Comparison of ENCODE assay signal across 20 cellular contexts in the genomic region with DNA sequence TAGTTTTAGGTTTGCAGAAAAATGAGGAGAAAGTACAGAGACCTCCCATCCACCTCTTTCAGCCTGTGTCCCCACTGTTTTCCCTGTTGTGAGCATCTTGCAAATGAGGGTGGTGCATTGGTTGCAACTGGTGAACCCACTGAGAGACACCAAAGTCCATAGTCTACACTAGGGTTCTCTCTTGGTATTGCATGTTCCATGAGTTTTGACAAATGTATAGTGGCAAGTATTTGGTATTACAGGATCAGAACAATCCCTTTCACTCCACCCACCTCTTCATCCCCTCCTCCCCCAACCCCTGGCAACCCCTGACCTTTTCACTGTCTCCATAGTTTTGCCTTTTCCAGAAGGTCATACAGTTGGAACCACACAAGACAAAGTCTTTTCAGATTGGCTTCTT. TPM values are rescaled to one million over a fixed set of nuclear protein-coding genes. Genes with fewer than 3 reads are reported as not detected.
"Had no signal": no experiment of that assay in that cellular context is flagged by ENCODE, and none has a peak within 500 bp of the region (broad histone marks: within the 10 kb centered on the region; RNA-seq: fewer than 3 reads in every experiment).

No MANE protein-coding gene starts in this region.

- H3K4me3 Mint-ChIP-seq: activated CD4-positive, alpha-beta T cell treated with anti-CD3 and anti-CD28 coated beads, Interleukin-2, amount 10 ng/mL, durations not matched to agents 24 days and 14 days; activated T-helper 17 cell treated with anti-CD3 and anti-CD28 coated beads, Interleukin-2, amount 50 U/mL, for 72 hours; endodermal cell; stimulated activated naive CD8-positive, alpha-beta T cell treated with anti-CD3 and anti-CD28 coated beads, Interleukin-15, Interleukin-2, amounts not matched to agents 100 ng/mL and 50 ng/mL, for 24 hours; T-helper 1 cell treated with Interleukin-12 subunit alpha and Interleukin-12 subunit beta and Interleukin-4 antibody, amounts not matched to agents 30 μg/mL and 1 μg/mL, for 36 hours had no signal

- H3K9me3 Mint-ChIP-seq: activated T-helper 17 cell treated with anti-CD3 and anti-CD28 coated beads, Interleukin-2, amount 50 U/mL, for 72 hours; stimulated activated naive CD8-positive, alpha-beta T cell treated with anti-CD3 and anti-CD28 coated beads, Interleukin-15, Interleukin-2, amounts not matched to agents 100 ng/mL and 50 ng/mL, for 24 hours had no signal

- DNase-seq: activated CD4-positive, alpha-beta T cell treated with anti-CD3 and anti-CD28 coated beads, Interleukin-2, amount 10 ng/mL, durations not matched to agents 24 days and 14 days; activated CD8-positive, alpha-beta memory T cell treated with anti-CD3 and anti-CD28 coated beads for 24 hours; activated naive CD4-positive, alpha-beta T cell treated with Interleukin-2 at 50 U/mL for 16 hours; activated T-cell treated with anti-CD3 and anti-CD28 coated beads for 4 hours; dermis blood vessel endothelial cell; endodermal cell; mucosa of descending colon; naive thymus-derived CD4-positive, alpha-beta T cell; occipital lobe; stimulated activated CD4-positive, alpha-beta T cell treated with anti-CD3 and anti-CD28 coated beads, Interleukin-15, amount 100 ng/mL, for 24 hours; stimulated activated CD4-positive, alpha-beta T cell treated with anti-CD3 and anti-CD28 coated beads, Interleukin-4, amount 100 ng/mL, for 24 hours; testis; upper lobe of right lung had no signal

- H3K27me3 Mint-ChIP-seq: activated T-helper 17 cell treated with anti-CD3 and anti-CD28 coated beads, Interleukin-2, amount 50 U/mL, for 72 hours; naive thymus-derived CD4-positive, alpha-beta T cell; stimulated activated naive CD8-positive, alpha-beta T cell treated with anti-CD3 and anti-CD28 coated beads, Interleukin-15, Interleukin-2, amounts not matched to agents 100 ng/mL and 50 ng/mL, for 24 hours had no signal

- H3K27ac Mint-ChIP-seq: activated CD4-positive, alpha-beta T cell treated with anti-CD3 and anti-CD28 coated beads, Interleukin-2, amount 10 ng/mL, durations not matched to agents 24 days and 14 days; endodermal cell; stimulated activated naive CD8-positive, alpha-beta T cell treated with anti-CD3 and anti-CD28 coated beads, Interleukin-15, Interleukin-2, amounts not matched to agents 100 ng/mL and 50 ng/mL, for 24 hours; T-helper 1 cell treated with Interleukin-12 subunit alpha and Interleukin-12 subunit beta and Interleukin-4 antibody, amounts not matched to agents 30 μg/mL and 1 μg/mL, for 36 hours had no signal

- ATAC-seq: activated T-helper 17 cell treated with anti-CD3 and anti-CD28 coated beads, Interleukin-2, amount 50 U/mL, for 72 hours; mucosa of descending colon; naive thymus-derived CD4-positive, alpha-beta T cell; upper lobe of right lung had no signal

RNA-seq across cellular contexts. Expression of a gene that starts 20.1 kb away (rescaled TPM):
- total RNA-seq: astrocyte, bronchial epithelial cell, chondrocyte, endodermal cell, epithelial cell of proximal tubule had no signal
